In genomic region chr18:63111549-63112402, GRCh38 we compare ENCODE assay signal across 10 cellular contexts.
DNase-seq lines count a peak whose midpoint lies in the region; ATAC-seq and TF ChIP-seq lines count a peak whose summit lies in the region.
"Had no signal": no experiment of that assay in that cellular context is flagged by ENCODE, and none has a peak within 500 bp of the region (broad histone marks: within the 10 kb centered on the region; RNA-seq: fewer than 3 reads in every experiment).

No MANE protein-coding gene starts in this region.

- H3K27me3 ChIP-seq in gastrocnemius medialis, result no peaks in the 10 kb centered on the region

- no peak for TF ChIP-seq CTCF in gastrocnemius medialis (IDR thresholded peaks at IDR 0.05 in 4 of 5, conservative IDR thresholded peaks at IDR 0.05 in 1 of 5)

- DNase-seq in NCI-H2029 (lab: John Stamatoyannopoulos, UW) (peak; percentile 63), NCI-H2029 treated with DMSO at 0.1 percent for 48 hours (lab: John Stamatoyannopoulos, UW) (no peak), gastrocnemius medialis (peak in 1 of 2 donors; percentile 22), G401 (ENCODE audit: low spot score) (no peak), hypothalamus (lab: John Stamatoyannopoulos, UW) (no peak)
- DNase-seq: ACHN had no signal

- intact Hi-C loops in gastrocnemius medialis (cut with DNase I; ENCODE audit: low total_unique reads), result loop anchor here (10.0 kb wide), 1 partner anchor 87 kb away; no protein-coding TSS in a partner anchor

- no peak for TF ChIP-seq POLR2A in gastrocnemius medialis (IDR thresholded peaks at IDR 0.05)

- peak overlapping the region in 3 of 4 donors; percentile 8 to 44 (median 16) for H3K27ac ChIP-seq in gastrocnemius medialis

- in situ Hi-C loops in gastrocnemius medialis (cut with MboI; ENCODE audit: low sequenced_read_pairs in 4 of 4) (loop anchor here in 1 of 4 donors (10.0 kb wide), 1 partner anchor 97 kb away; no protein-coding TSS in a partner anchor), G401 (cut with HindIII; ENCODE audit: low sequenced_read_pairs) (no loop called here)

- H3K4me1 ChIP-seq in gastrocnemius medialis, result peaks cover 14 to 15% of the 10 kb centered on the region in 2 donors

- no peak overlapping the region for H3K4me3 ChIP-seq in gastrocnemius medialis
- H3K4me3 ChIP-seq: K562 had no signal

- H3K36me3 ChIP-seq in gastrocnemius medialis, result no peaks in the 10 kb centered on the region

- no peaks in the 10 kb centered on the region for H3K9me3 ChIP-seq in gastrocnemius medialis

- ATAC-seq in HG03139 (IDR thresholded peaks at IDR 0.05; ENCODE audit: unreplicated experiment), result peak; percentile 74
- ATAC-seq in gastrocnemius medialis, result peak; percentile 65 to 81
- no peak for ATAC-seq in GM18870 (IDR thresholded peaks at IDR 0.05; ENCODE audit: unreplicated experiment)
- ATAC-seq: K562 had no signal

TF ChIP-seq in PFSK-1, 5 proteins besides CTCF, POLR2A, EP300 and RAD21:
- TF ChIP-seq TAF1 (IDR thresholded peaks at IDR 0.05; ENCODE audit: borderline replicate concordance, insufficient read depth, low read length) (no peak), FOXP2 (optimal IDR thresholded peaks at IDR 0.05; ENCODE audit: borderline replicate concordance, extremely low read depth, extremely low read length, insufficient read depth) (peak; percentile 18)
